14 cellular contexts compared by ENCODE assay signal in the genomic region with DNA sequence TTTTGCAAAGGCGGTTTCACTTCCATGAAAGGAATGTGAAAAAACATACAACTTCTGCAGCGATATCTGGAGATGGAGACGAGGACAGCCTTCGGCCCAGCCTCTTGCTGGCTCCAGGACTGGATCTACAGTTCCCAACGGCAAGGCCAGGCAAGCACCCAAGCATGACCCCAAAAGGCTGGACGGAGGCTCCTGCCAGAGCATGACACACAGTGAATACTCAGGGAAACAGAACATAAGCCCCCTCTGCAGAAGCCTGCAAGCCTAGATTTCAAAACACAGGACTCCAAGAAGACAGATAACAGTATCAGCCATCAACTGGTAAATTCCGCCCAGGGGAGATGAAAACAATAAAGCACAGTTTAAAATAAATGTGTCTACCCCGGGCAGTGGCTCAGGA. TPM values are rescaled to one million over a fixed set of nuclear protein-coding genes. Genes with fewer than 3 reads are reported as not detected.
DNase-seq lines count a peak whose midpoint lies in the region; ATAC-seq and TF ChIP-seq lines count a peak whose summit lies in the region.
"Had no signal": no experiment of that assay in that cellular context is flagged by ENCODE, and none has a peak within 500 bp of the region (broad histone marks: within the 10 kb centered on the region; RNA-seq: fewer than 3 reads in every experiment).

No MANE protein-coding gene starts in this region.

- no peak overlapping the region for H3K27ac Mint-ChIP-seq in activated naive CD4-positive, alpha-beta T cell treated with anti-CD3 and anti-CD28 coated beads, Interleukin-2, amount 50 U/mL, for 24 hours
- peak overlapping the region; percentile 35 for H3K27ac Mint-ChIP-seq in activated naive CD8-positive, alpha-beta T cell treated with anti-CD3 and anti-CD28 coated beads, Interleukin-2, amount 50 U/mL, for 24 hours

- peak overlapping the region; percentile 92 for H3K4me2 ChIP-seq in hepatocyte

- H2AFZ ChIP-seq in hepatocyte, result no peak overlapping the region

- H3K36me3 ChIP-seq in hepatocyte (replicated peaks; ENCODE audit: insufficient read depth, low read depth), result no peaks in the 10 kb centered on the region
- no peaks in the 10 kb centered on the region for H3K36me3 ChIP-seq in thoracic aorta

- WGBS in hepatocyte (ENCODE audit: low lambda C conversion rate, missing lambda C conversion rate), result 66% methylated on average over 8 of the region's 8 CpGs

- peak overlapping the region; percentile 63 for H3K27ac ChIP-seq in hepatocyte
- peak overlapping the region in 1 of 2 donors; percentile 74 for H3K27ac ChIP-seq in thoracic aorta

- no peaks in the 10 kb centered on the region for H4K20me1 ChIP-seq in hepatocyte (ENCODE audit: insufficient read depth, poor library complexity, severe bottlenecking)

- H3K27me3 ChIP-seq in hepatocyte, result no peaks in the 10 kb centered on the region
- no peaks in the 10 kb centered on the region for H3K27me3 ChIP-seq in thoracic aorta (replicated peaks; ENCODE audit: insufficient read depth)
- H3K27me3 ChIP-seq: suprapubic skin had no signal

- no peaks in the 10 kb centered on the region for H3K9me3 ChIP-seq in hepatocyte (ENCODE audit: low read depth)
- H3K9me3 ChIP-seq in thoracic aorta, result no peaks in the 10 kb centered on the region
- H3K9me3 ChIP-seq: suprapubic skin had no signal

- no peak overlapping the region for H3K4me3 ChIP-seq in hepatocyte
- H3K4me3 ChIP-seq in thoracic aorta, result peak overlapping the region; percentile 86

- no peak for ATAC-seq in activated naive CD8-positive, alpha-beta T cell treated with anti-CD3 and anti-CD28 coated beads, Interleukin-2, amount 50 U/mL, for 24 hours
- ATAC-seq in thoracic aorta (ENCODE audit: insufficient number of reproducible peaks, low FRiP score, low read depth), result no peak
- ATAC-seq in HG02763 (IDR thresholded peaks at IDR 0.05; ENCODE audit: unreplicated experiment), result no peak
- ATAC-seq: left colon had no signal

- peaks cover 11% of the 10 kb centered on the region for H3K36me3 Mint-ChIP-seq in activated naive CD4-positive, alpha-beta T cell treated with anti-CD3 and anti-CD28 coated beads, Interleukin-2, amount 50 U/mL, for 24 hours
- H3K36me3 Mint-ChIP-seq in activated naive CD8-positive, alpha-beta T cell treated with anti-CD3 and anti-CD28 coated beads, Interleukin-2, amount 50 U/mL, for 24 hours (ENCODE audit: low read depth), result peaks cover 55% of the 10 kb centered on the region

- H3K4me1 ChIP-seq in hepatocyte (ENCODE audit: insufficient read depth) (peaks cover 22% of the 10 kb centered on the region), thoracic aorta (ENCODE audit: control insufficient read depth in 1 of 2, low read depth in 2 of 2) (peaks cover 12 to 37% of the 10 kb centered on the region in 2 donors)

- no peaks in the 10 kb centered on the region for H3K9me2 ChIP-seq in hepatocyte (replicated peaks; ENCODE audit: insufficient read depth)

- no peaks in the 10 kb centered on the region for H3K27me3 Mint-ChIP-seq in activated naive CD4-positive, alpha-beta T cell treated with anti-CD3 and anti-CD28 coated beads, Interleukin-2, amount 50 U/mL, for 24 hours
- peaks cover 3% of the 10 kb centered on the region for H3K27me3 Mint-ChIP-seq in activated naive CD8-positive, alpha-beta T cell treated with anti-CD3 and anti-CD28 coated beads, Interleukin-2, amount 50 U/mL, for 24 hours

- peaks cover 50% of the 10 kb centered on the region for H3K79me2 ChIP-seq in hepatocyte

- H3K4me3 Mint-ChIP-seq in activated naive CD4-positive, alpha-beta T cell treated with anti-CD3 and anti-CD28 coated beads, Interleukin-2, amount 50 U/mL, for 24 hours, result peak overlapping the region; percentile 61
- H3K4me3 Mint-ChIP-seq in activated naive CD8-positive, alpha-beta T cell treated with anti-CD3 and anti-CD28 coated beads, Interleukin-2, amount 50 U/mL, for 24 hours, result peak overlapping the region; percentile 93

- TF ChIP-seq CTCF in hepatocyte (IDR thresholded peaks at IDR 0.05; ENCODE audit: poor library complexity) (no peak), thoracic aorta (IDR thresholded peaks at IDR 0.05) (no peak)

- H3K4me1 Mint-ChIP-seq in activated naive CD4-positive, alpha-beta T cell treated with anti-CD3 and anti-CD28 coated beads, Interleukin-2, amount 50 U/mL, for 24 hours, result peaks cover 71% of the 10 kb centered on the region
- H3K4me1 Mint-ChIP-seq in activated naive CD8-positive, alpha-beta T cell treated with anti-CD3 and anti-CD28 coated beads, Interleukin-2, amount 50 U/mL, for 24 hours, result peaks cover 70% of the 10 kb centered on the region

- DNase-seq in activated naive CD4-positive, alpha-beta T cell (lab: John Stamatoyannopoulos, UW), result no peak
- DNase-seq in activated naive CD8-positive, alpha-beta T cell treated with anti-CD3 and anti-CD28 coated beads, Interleukin-2, amount 50 U/mL, for 24 hours, result no peak
- DNase-seq in hepatocyte (ENCODE audit: low spot score), result no peak
- DNase-seq in thoracic aorta (ENCODE audit: low spot score), result no peak
- no peak for DNase-seq in NCI-H2171 (lab: John Stamatoyannopoulos, UW)
- no peak for DNase-seq in DMS79 treated with DMSO at 0.1 percent for 48 hours (lab: John Stamatoyannopoulos, UW)
- DNase-seq: central memory CD4-positive, alpha-beta T cell; foreskin fibroblast; left colon; NCI-H187 treated with DMSO at 0.1 percent for 48 hours; T1000 had no signal

- no peaks in the 10 kb centered on the region for H3K9me3 Mint-ChIP-seq in activated naive CD4-positive, alpha-beta T cell treated with anti-CD3 and anti-CD28 coated beads, Interleukin-2, amount 50 U/mL, for 24 hours
- H3K9me3 Mint-ChIP-seq in activated naive CD8-positive, alpha-beta T cell treated with anti-CD3 and anti-CD28 coated beads, Interleukin-2, amount 50 U/mL, for 24 hours, result no peaks in the 10 kb centered on the region

RNA-seq across cellular contexts. Expression of gene LRRC27, which starts 3.3 kb away (rescaled TPM):
- total RNA-seq in hepatocyte (6.8 and 8.3 TPM in 2 replicates), thoracic aorta (1 to 10 TPM; 3.2 to 8.9 TPM)
- polyA plus RNA-seq in hepatocyte, result 7.5 and 7.9 TPM in 2 replicates

RNA-seq across cellular contexts. Expression of gene STK32C, which starts 21.0 kb away (rescaled TPM):
- 4.8 and 7.9 TPM in 2 replicates for total RNA-seq in hepatocyte
- polyA plus RNA-seq in hepatocyte, result 9.6 and 12.2 TPM in 2 replicates
- total RNA-seq in thoracic aorta, result 1 to 10 TPM; 1.1 to 4.2 TPM
